8 cellular contexts compared by ENCODE assay signal in the genomic region with DNA sequence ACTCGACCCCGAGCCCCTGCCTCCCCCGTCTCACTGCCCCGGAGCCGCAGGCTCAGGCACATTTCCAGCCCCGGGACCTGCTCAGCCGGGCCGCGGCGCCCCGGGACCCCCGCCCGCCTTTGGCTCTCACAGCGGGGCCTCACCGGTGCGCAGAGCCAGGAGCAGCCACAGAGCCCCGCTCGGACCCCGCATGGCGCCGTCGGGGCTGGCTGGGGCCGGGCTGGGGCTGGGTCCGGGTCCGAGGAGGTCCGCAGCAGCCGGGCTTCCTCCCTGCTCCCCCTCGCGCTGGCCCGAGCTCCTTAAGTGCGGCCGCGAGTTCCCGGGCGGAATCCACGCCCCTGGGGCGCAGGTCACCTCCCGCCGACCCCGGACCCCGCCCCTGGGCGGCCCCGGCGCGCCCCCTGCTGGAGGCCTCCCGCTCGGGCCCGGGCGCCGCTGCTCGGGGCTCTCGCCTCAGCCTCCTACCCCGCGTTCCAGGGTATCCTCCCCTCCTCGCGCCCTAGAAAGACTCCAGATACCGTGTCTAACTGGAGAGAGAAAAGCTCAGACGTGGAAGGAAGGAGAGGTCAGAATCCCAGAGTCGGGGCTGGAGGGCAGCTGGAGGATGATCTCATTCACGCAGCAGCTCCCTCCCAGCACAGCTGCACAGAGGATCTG. TPM values are rescaled to one million over a fixed set of nuclear protein-coding genes. Genes with fewer than 3 reads are reported as not detected.
DNase-seq lines count a peak whose midpoint lies in the region; ATAC-seq and TF ChIP-seq lines count a peak whose summit lies in the region.

A gene (minus strand): TSS at position 307 of the 657 bp plus-strand sequence. CDS start 115 bp downstream, at position 192.

- no peaks in the 10 kb centered on the region for H3K9me2 ChIP-seq in OCI-LY1 (ENCODE audit: low read depth, low read length)

- H3K4me2 ChIP-seq in OCI-LY1 (ENCODE audit: low read length) = peak within 1 kb of the TSS; percentile 76

- H3K27me3 ChIP-seq in OCI-LY1 (ENCODE audit: insufficient read depth, low read length) (peaks cover 15% of the 10 kb centered on the region), neuron (ENCODE audit: insufficient read depth, low read length) (peaks cover 19% of the 10 kb centered on the region), testis (no peaks in the 10 kb centered on the region)

- H2AFZ ChIP-seq in OCI-LY1 (ENCODE audit: low read length) = peak within 1 kb of the TSS; percentile 48; the same call in 1 of the 2 replicates
- peak within 1 kb of the TSS; percentile 15 for H2AFZ ChIP-seq in neuron (ENCODE audit: low read depth, low read length)

- 2 to 3% methylated on average over 13 to 41 of the region's 60 CpGs for WGBS in testis, 2 donors

- H3K9ac ChIP-seq in OCI-LY1 (ENCODE audit: low read length) = peak within 1 kb of the TSS; percentile 68

- TF ChIP-seq POLR2A in GM18951 (IDR thresholded peaks at IDR 0.05; ENCODE audit: extremely low read depth, insufficient read depth, insufficient read length) (peak; percentile 82), testis (IDR thresholded peaks at IDR 0.05) (no peak)

- no peaks in the 10 kb centered on the region for H3K79me2 ChIP-seq in OCI-LY1 (ENCODE audit: insufficient read depth, low read length)

- intact Hi-C loops in testis (cut with DNase I; ENCODE audit: low total_unique reads) = no loop called here

- H3K4me1 ChIP-seq in OCI-LY1 (ENCODE audit: insufficient read depth, low read length, severe bottlenecking) (peaks cover 22% of the 10 kb centered on the region), neuron (ENCODE audit: insufficient read depth, low read length) (no peaks in the 10 kb centered on the region), testis (peaks cover 9% of the 10 kb centered on the region)

- DNase-seq in AG20443 (ENCODE audit: low spot score) = peak; percentile 95
- peak; percentile 84 for DNase-seq in activated T-cell treated with anti-CD3 and anti-CD28 coated beads, Interleukin-2, amount 50 U/mL, for 1 hour
- peak; percentile 42 for DNase-seq in fibroblast of peridontal ligament (ENCODE audit: extremely low read depth)
- peak; percentile 62 for DNase-seq in testis

- no peaks in the 10 kb centered on the region for H3F3A ChIP-seq in OCI-LY1 (ENCODE audit: insufficient read depth, low read length)

- H3K36me3 ChIP-seq in OCI-LY1 (ENCODE audit: insufficient read depth, low read length) (no peaks in the 10 kb centered on the region), neuron (ENCODE audit: insufficient read depth, low read length) (no peaks in the 10 kb centered on the region), testis (ENCODE audit: low read depth, missing control alignments) (no peaks in the 10 kb centered on the region)

- in situ Hi-C loops in GM18951 (cut with MboI; ENCODE audit: low sequenced_read_pairs, unreplicated experiment) = no loop called here

- no peaks in the 10 kb centered on the region for H3K9me3 ChIP-seq in OCI-LY1 (ENCODE audit: low read length)
- H3K9me3 ChIP-seq in neuron (ENCODE audit: low read length) = no peaks in the 10 kb centered on the region
- H3K9me3 ChIP-seq in testis = no peaks in the 10 kb centered on the region

- peak; percentile 96 for TF ChIP-seq CTCF in OCI-LY1 (IDR thresholded peaks at IDR 0.05; ENCODE audit: low read length)
- peak; percentile 51 to 73 (median 66) for TF ChIP-seq CTCF in testis (IDR thresholded peaks at IDR 0.05)

- peak; percentile 77 for ATAC-seq in HG03280 (IDR thresholded peaks at IDR 0.05; ENCODE audit: unreplicated experiment)

- H3K27ac ChIP-seq in OCI-LY1 (ENCODE audit: low read depth, low read length, poor library complexity, severe bottlenecking) = no peak within 1 kb of the TSS
- H3K27ac ChIP-seq in testis = peak within 1 kb of the TSS in 1 of 2 donors; percentile 30

- H4K20me1 ChIP-seq in OCI-LY1 (ENCODE audit: insufficient read depth, low read length) = no peaks in the 10 kb centered on the region

- H3K4me3 ChIP-seq in OCI-LY1 (ENCODE audit: low read depth, low read length, poor library complexity, severe bottlenecking) (peak within 1 kb of the TSS; percentile 71), neuron (ENCODE audit: low read length) (peak within 1 kb of the TSS; percentile 27), testis (peak within 1 kb of the TSS; percentile 51 to 65)

RNA-seq across cellular contexts. Expression of the gene that starts here (rescaled TPM):
- 10 to 100 TPM; 11.1 to 14.7 TPM for total RNA-seq in testis
- polyA plus RNA-seq in testis (ENCODE audit: insufficient read depth, low read depth, low replicate concordance) = 5.7 TPM

Comparison
In these comparisons a context has a peak if more than half of its experiments do, and no peak if none do; other contexts are left out.
1. DNase-seq: peak in every context shown above with its lines; median percentile 95 in AG20443; 84 in activated T-cell treated with anti-CD3 and anti-CD28 coated beads, Interleukin-2, amount 50 U/mL, for 1 hour; 62 in testis; 42 in fibroblast of peridontal ligament.